1 cellular context compared by ENCODE assay signal in the genomic region with DNA sequence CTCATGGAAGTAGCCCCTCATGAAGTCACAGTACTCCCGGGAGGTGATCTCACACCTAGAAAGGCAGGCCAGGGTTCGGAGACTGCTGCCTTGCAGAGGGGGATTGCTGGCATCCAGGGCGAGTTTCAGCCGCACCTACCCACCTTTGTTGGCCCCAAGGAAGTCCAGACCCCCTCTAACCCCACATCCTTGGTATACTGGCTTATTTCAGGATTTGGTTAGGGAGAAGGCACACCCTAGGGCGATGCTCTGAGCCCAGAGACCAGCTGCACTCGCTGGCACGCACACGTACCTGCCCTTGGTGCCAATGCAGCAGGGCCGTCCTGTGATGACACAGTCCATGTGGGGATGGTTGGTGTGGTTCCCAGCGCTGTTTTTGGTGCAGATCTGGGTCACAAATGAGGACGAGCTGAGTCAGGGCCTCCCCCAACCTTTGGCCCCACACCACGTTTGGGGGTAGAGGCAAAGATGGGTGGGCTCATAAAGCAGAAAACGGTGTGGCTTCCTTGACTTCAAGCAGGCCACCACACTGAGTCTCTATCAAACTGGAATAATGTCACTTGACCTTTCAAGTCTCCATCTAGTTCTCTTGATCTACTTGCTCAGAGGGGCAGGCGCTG.
TF ChIP-seq lines count a peak whose summit lies in the region.

No MANE protein-coding gene starts in this region.

TF ChIP-seq in K562, 482 proteins besides CTCF, POLR2A, EP300 and RAD21:
- TF ChIP-seq SETDB1 (IDR thresholded peaks at IDR 0.05; ENCODE audit: low read length) (no peak), CEBPG (CRISPR knock-in tag; IDR thresholded peaks at IDR 0.05) (no peak), CEBPG (tag; conservative IDR thresholded peaks at IDR 0.05 in 1 of 2, IDR thresholded peaks at IDR 0.05 in 1 of 2) (no peak), ZNF184 (CRISPR knock-in tag; IDR thresholded peaks at IDR 0.05) (no peak), ATF7 (IDR thresholded peaks at IDR 0.05) (no peak), RFX7 (CRISPR knock-in tag; IDR thresholded peaks at IDR 0.05) (no peak), ETV1 (tag; conservative IDR thresholded peaks at IDR 0.05; ENCODE audit: low read depth) (no peak), YBX1 (IDR thresholded peaks at IDR 0.05) (no peak), ETV6 (IDR thresholded peaks at IDR 0.05; ENCODE audit: borderline replicate concordance in 1 of 2, low read depth in 2 of 2, low read length in 1 of 2) (no peak), ETV6 (CRISPR knock-in tag; IDR thresholded peaks at IDR 0.05; ENCODE audit: borderline replicate concordance) (no peak), NUFIP1 (IDR thresholded peaks at IDR 0.05; ENCODE audit: partially characterized antibody) (no peak), RNF2 (IDR thresholded peaks at IDR 0.05) (no peak), TEAD4 (IDR thresholded peaks at IDR 0.05; ENCODE audit: low read length) (no peak), TEAD4 (CRISPR knock-in tag; IDR thresholded peaks at IDR 0.05; ENCODE audit: borderline replicate concordance) (no peak), ZBTB1 (CRISPR knock-in tag; IDR thresholded peaks at IDR 0.05; ENCODE audit: borderline replicate concordance, low read depth) (no peak), MTA3 (IDR thresholded peaks at IDR 0.05; ENCODE audit: borderline replicate concordance) (no peak)
- TF ChIP-seq, protein P1, sequence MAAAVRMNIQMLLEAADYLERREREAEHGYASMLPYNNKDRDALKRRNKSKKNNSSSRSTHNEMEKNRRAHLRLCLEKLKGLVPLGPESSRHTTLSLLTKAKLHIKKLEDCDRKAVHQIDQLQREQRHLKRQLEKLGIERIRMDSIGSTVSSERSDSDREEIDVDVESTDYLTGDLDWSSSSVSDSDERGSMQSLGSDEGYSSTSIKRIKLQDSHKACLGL (CRISPR knock-in tag; IDR thresholded peaks at IDR 0.05; ENCODE audit: borderline replicate concordance, poor library complexity, severe bottlenecking): no peak
- TF ChIP-seq, protein P2, sequence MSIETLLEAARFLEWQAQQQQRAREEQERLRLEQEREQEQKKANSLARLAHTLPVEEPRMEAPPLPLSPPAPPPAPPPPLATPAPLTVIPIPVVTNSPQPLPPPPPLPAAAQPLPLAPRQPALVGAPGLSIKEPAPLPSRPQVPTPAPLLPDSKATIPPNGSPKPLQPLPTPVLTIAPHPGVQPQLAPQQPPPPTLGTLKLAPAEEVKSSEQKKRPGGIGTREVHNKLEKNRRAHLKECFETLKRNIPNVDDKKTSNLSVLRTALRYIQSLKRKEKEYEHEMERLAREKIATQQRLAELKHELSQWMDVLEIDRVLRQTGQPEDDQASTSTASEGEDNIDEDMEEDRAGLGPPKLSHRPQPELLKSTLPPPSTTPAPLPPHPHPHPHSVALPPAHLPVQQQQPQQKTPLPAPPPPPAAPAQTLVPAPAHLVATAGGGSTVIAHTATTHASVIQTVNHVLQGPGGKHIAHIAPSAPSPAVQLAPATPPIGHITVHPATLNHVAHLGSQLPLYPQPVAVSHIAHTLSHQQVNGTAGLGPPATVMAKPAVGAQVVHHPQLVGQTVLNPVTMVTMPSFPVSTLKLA (conservative IDR thresholded peaks at IDR 0.05): no peak
